In the genomic region with DNA sequence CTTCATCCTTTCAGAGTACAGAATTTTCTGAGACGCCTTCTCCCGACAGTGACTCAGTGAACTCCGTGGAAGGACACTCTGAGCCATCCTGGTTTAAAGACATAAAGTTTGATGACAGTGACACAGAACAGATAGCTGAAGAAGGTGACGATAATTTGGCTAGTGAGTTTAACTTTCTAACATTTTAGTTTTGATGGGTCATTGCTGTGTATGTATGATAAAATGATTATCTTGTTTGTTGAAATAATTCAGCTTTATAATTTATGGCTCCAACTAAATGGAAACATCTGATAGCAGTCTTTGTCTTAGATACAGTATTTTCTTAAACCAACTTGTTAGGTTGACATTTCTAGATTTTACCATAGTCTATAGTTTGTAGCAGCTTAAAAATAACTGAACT, we compare ENCODE assay signal across 7 cellular contexts.
"Had no signal": no experiment of that assay in that cellular context is flagged by ENCODE, and none has a peak within 500 bp of the region (broad histone marks: within the 10 kb centered on the region; RNA-seq: fewer than 3 reads in every experiment).

No MANE protein-coding gene starts in this region.

- DNase-seq: GDM1, GF-D8 had no signal

- H3K4me3 ChIP-seq: GM12878 had no signal

- ATAC-seq: GM12878 had no signal

- FAIRE-seq: GM12878, GM12891, GM12892, GM18507, GM19239 had no signal
